19 cellular contexts compared by ENCODE assay signal in the genomic region with DNA sequence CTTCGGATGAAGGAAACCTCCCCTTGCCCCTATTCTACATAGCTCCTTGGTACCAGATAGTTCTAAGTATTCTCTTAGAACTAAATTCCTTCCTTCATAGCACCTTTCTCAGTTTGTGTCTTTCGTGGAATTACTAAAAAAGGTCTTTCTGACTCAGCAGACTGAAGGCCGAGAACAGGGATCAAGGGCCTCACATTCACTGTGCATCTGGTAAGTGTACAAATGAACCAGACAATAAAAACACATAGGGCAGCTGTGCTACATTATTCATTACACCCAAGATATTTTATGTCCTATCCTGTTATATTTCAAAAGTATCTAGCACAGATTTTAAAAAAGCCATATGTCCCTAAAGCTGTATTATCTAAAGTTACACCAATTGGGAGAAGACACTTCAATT.
DNase-seq lines count a peak whose midpoint lies in the region; ATAC-seq, FAIRE-seq and TF ChIP-seq lines count a peak whose summit lies in the region.
"Had no signal": no experiment of that assay in that cellular context is flagged by ENCODE, and none has a peak within 500 bp of the region (broad histone marks: within the 10 kb centered on the region; RNA-seq: fewer than 3 reads in every experiment).

No MANE protein-coding gene starts in this region.

- ATAC-seq in A549: no peak
- no peak for ATAC-seq in left lung
- ATAC-seq in HG02571 (IDR thresholded peaks at IDR 0.05; ENCODE audit: unreplicated experiment): no peak
- ATAC-seq in Right ventricle myocardium superior (ENCODE audit: poor library complexity): no peak

- no peaks in the 10 kb centered on the region for H3K4me1 Mint-ChIP-seq in nephron progenitor cell
- H3K4me1 Mint-ChIP-seq: CD8-positive, alpha-beta memory T cell had no signal

- intact Hi-C loops in left lung (cut with DNase I) (no loop called here), Right ventricle myocardium superior (cut with DNase I) (no loop called here)

- CTCF ChIA-PET in A549 (lab: Yijun Ruan, JAX): no interaction called here

- no peak for TF ChIP-seq RAD21 in A549 (conservative IDR thresholded peaks at IDR 0.05 in 1 of 2, IDR thresholded peaks at IDR 0.05 in 1 of 2)

- no peaks in the 10 kb centered on the region for H3K79me2 ChIP-seq in hepatocyte

- H3K9me2 ChIP-seq in hepatocyte (replicated peaks; ENCODE audit: insufficient read depth): no peaks in the 10 kb centered on the region

- H3K36me3 ChIP-seq in SK-N-MC (ENCODE audit: insufficient read depth, low read length) (peaks cover 87% of the 10 kb centered on the region), hepatocyte (replicated peaks; ENCODE audit: insufficient read depth, low read depth) (no peaks in the 10 kb centered on the region), left lung (peaks cover 0 to 90% of the 10 kb centered on the region in 2 donors)

- H3K9me3 Mint-ChIP-seq in nephron progenitor cell: no peaks in the 10 kb centered on the region
- H3K9me3 Mint-ChIP-seq: CD8-positive, alpha-beta memory T cell had no signal

- H3K4me1 ChIP-seq in A549 (peaks cover 54% of the 10 kb centered on the region), hepatocyte (ENCODE audit: insufficient read depth) (no peaks in the 10 kb centered on the region), left lung (no peaks in the 10 kb centered on the region)
- H3K4me1 ChIP-seq: BLaER1, HAP-1 had no signal

- no peak overlapping the region for H3K4me3 Mint-ChIP-seq in nephron progenitor cell
- H3K4me3 Mint-ChIP-seq: CD8-positive, alpha-beta memory T cell had no signal

- POLR2A ChIA-PET in A549 (lab: Yijun Ruan, JAX): no interaction called here

- peaks cover 78% of the 10 kb centered on the region for H3K36me3 Mint-ChIP-seq in nephron progenitor cell (ENCODE audit: low read depth)

- H3K27ac ChIP-seq in A549: peak overlapping the region; percentile 87 to 96
- 0 out of 2 replicates have a peak overlapping the region, but pooled peaks have one; percentile 20 for H3K27ac ChIP-seq in SK-N-MC
- no peak overlapping the region for H3K27ac ChIP-seq in hepatocyte
- H3K27ac ChIP-seq in left lung: no peak overlapping the region
- H3K27ac ChIP-seq: 22Rv1, BLaER1 had no signal

- H3K4me3 ChIP-seq in A549: no peak overlapping the region
- no peak overlapping the region for H3K4me3 ChIP-seq in SK-N-MC
- H3K4me3 ChIP-seq in hepatocyte: no peak overlapping the region
- no peak overlapping the region for H3K4me3 ChIP-seq in left lung
- H3K4me3 ChIP-seq: BLaER1, HAP-1 had no signal

- TF ChIP-seq POLR2A in A549 (IDR thresholded peaks at IDR 0.05; ENCODE audit: low read length): no peak

- peak overlapping the region; percentile 80 for H3K27ac Mint-ChIP-seq in nephron progenitor cell

- TF ChIP-seq EP300 in A549 (IDR thresholded peaks at IDR 0.05): no peak

- H2AFZ ChIP-seq in hepatocyte: no peak overlapping the region

- TF ChIP-seq CTCF in A549 (IDR thresholded peaks at IDR 0.05): no peak
- TF ChIP-seq CTCF in hepatocyte (IDR thresholded peaks at IDR 0.05; ENCODE audit: poor library complexity): no peak
- no peak for TF ChIP-seq CTCF in nephron progenitor cell (IDR thresholded peaks at IDR 0.05)
- TF ChIP-seq CTCF in left lung (IDR thresholded peaks at IDR 0.05): no peak

- H3K9me3 ChIP-seq in A549 (no peaks in the 10 kb centered on the region), SK-N-MC (ENCODE audit: low read depth, low read length) (no peaks in the 10 kb centered on the region), hepatocyte (ENCODE audit: low read depth) (no peaks in the 10 kb centered on the region), left lung (no peaks in the 10 kb centered on the region)
- H3K9me3 ChIP-seq: BLaER1, Caco-2, HAP-1 had no signal

- FAIRE-seq in A549 (lab: Jason Lieb, UNC): no peak
- FAIRE-seq: GM19239, H1 had no signal

- H3K4me2 ChIP-seq in A549 (peak overlapping the region; percentile 10; the same call in 1 of the 3 replicates), hepatocyte (no peak overlapping the region)
- H3K4me2 ChIP-seq: BLaER1 had no signal

- H3K27me3 ChIP-seq in hepatocyte (no peaks in the 10 kb centered on the region), left lung (no peaks in the 10 kb centered on the region)
- H3K27me3 ChIP-seq: BLaER1 had no signal

- WGBS in A549 (ENCODE audit: missing lambda C conversion rate): 82% methylated on average over 3 of the region's 3 CpGs
- 69% methylated on average over 3 of the region's 3 CpGs for WGBS in hepatocyte (ENCODE audit: low lambda C conversion rate, missing lambda C conversion rate)

- H3K27me3 Mint-ChIP-seq in nephron progenitor cell (ENCODE audit: low read depth, poor library complexity): no peaks in the 10 kb centered on the region

- H4K20me1 ChIP-seq in hepatocyte (ENCODE audit: insufficient read depth, poor library complexity, severe bottlenecking): no peaks in the 10 kb centered on the region
- H4K20me1 ChIP-seq: BLaER1 had no signal

- H3K9ac ChIP-seq in SK-N-MC (ENCODE audit: insufficient read length): no peak overlapping the region
- H3K9ac ChIP-seq: BLaER1 had no signal

- DNase-seq in A549 (ENCODE audit: low read depth in 1 of 2, low spot score in 1 of 2) (no peak), SK-N-MC (ENCODE audit: low read depth, low spot score) (no peak), hepatocyte (ENCODE audit: low spot score) (peak; percentile 14), nephron progenitor cell (no peak), left lung (no peak), Right ventricle myocardium superior (no peak), SW 1271 (lab: John Stamatoyannopoulos, UW) (no peak)
- DNase-seq: AML-193; Caco-2; CD8-positive, alpha-beta memory T cell; DND-41; GF-D8; IMR-90 had no signal

TF ChIP-seq in A549, 52 proteins besides CTCF, POLR2A, EP300 and RAD21:
- TF ChIP-seq BCL3 (IDR thresholded peaks at IDR 0.05) (no peak), CBX8 (IDR thresholded peaks at IDR 0.05) (no peak)

Comparison
In these comparisons a context has a peak if more than half of its experiments do, and no peak if none do; other contexts are left out.
1. H3K27ac ChIP-seq: peak in A549 (2 of 2) and SK-N-MC (single experiment); none in hepatocyte (single experiment) and left lung (0 of 2).